15 cellular contexts compared by ENCODE assay signal in genomic region chr17:33169580-33170285, GRCh38.
DNase-seq lines count a peak whose midpoint lies in the region; ATAC-seq and TF ChIP-seq lines count a peak whose summit lies in the region.
"Had no signal": no experiment of that assay in that cellular context is flagged by ENCODE, and none has a peak within 500 bp of the region (broad histone marks: within the 10 kb centered on the region; RNA-seq: fewer than 3 reads in every experiment).

No MANE protein-coding gene starts in this region.

- H3K36me3 ChIP-seq in Panc1 (ENCODE audit: control insufficient read depth, insufficient read depth, low read length) (no peaks in the 10 kb centered on the region), ovary (no peaks in the 10 kb centered on the region)
- H3K36me3 ChIP-seq: right atrium auricular region had no signal

- POLR2A ChIA-PET in Panc1 (lab: Charles Lee) = no interaction called here

- H3K27me3 ChIP-seq in Panc1 (ENCODE audit: control insufficient read depth, insufficient read depth, low read length) = no peaks in the 10 kb centered on the region
- no peaks in the 10 kb centered on the region for H3K27me3 ChIP-seq in ovary
- H3K27me3 ChIP-seq: body of pancreas, right atrium auricular region had no signal

- in situ Hi-C loops in Panc1 (cut with HindIII; ENCODE audit: low pct_unique_long_range_greater_than_20kb, low sequenced_read_pairs) = no loop called here

- 43 to 53% (median 46%) methylated on average over 6 of the region's 6 CpGs for WGBS in ovary, 3 donors

- intact Hi-C loops in Panc1 (cut with micrococcal nuclease; ENCODE audit: unreplicated experiment) (no loop called here), ovary (cut with DNase I) (no loop called here)

- H3K9me3 ChIP-seq in Panc1 (ENCODE audit: control insufficient read depth, insufficient read depth, low read depth, low read length) (no peaks in the 10 kb centered on the region), ovary (no peaks in the 10 kb centered on the region)
- H3K9me3 ChIP-seq: body of pancreas, right atrium auricular region had no signal

- peaks cover 14% of the 10 kb centered on the region; the same call in 1 of the 2 replicates for H3K4me1 ChIP-seq in Panc1 (ENCODE audit: control insufficient read depth, insufficient read depth, low read length)
- H3K4me1 ChIP-seq in ovary (ENCODE audit: insufficient read depth) = no peaks in the 10 kb centered on the region
- H3K4me1 ChIP-seq: body of pancreas had no signal

- TF ChIP-seq EP300 in ovary (IDR thresholded peaks at IDR 0.05) = no peak

- peak; percentile 60 for DNase-seq in EH (ENCODE audit: low read depth)
- DNase-seq in Panc1 (ENCODE audit: low read depth, low spot score) = peak; percentile 42
- DNase-seq in fibroblast of the aortic adventitia (ENCODE audit: low read depth) = peak; percentile 50
- DNase-seq in stromal cell of bone marrow (ENCODE audit: low read depth) = peak; percentile 18
- DNase-seq in activated CD4-positive, alpha-beta T cell treated with anti-CD3 and anti-CD28 coated beads for 1 hour = no peak
- no peak for DNase-seq in ovary
- DNase-seq in central memory CD4-positive, alpha-beta T cell = no peak
- DNase-seq: activated gamma-delta T cell treated with Interleukin-2 at 50 U/mL for 16 hours; body of pancreas; CD8-positive, alpha-beta T cell; dorsolateral prefrontal cortex; NCI-H2107; NCI-H774 had no signal

- peak overlapping the region; percentile 71 for H3K27ac ChIP-seq in Panc1 (ENCODE audit: low read length)
- no peak overlapping the region for H3K27ac ChIP-seq in ovary
- H3K27ac ChIP-seq: body of pancreas, dorsolateral prefrontal cortex, right atrium auricular region had no signal

- no TSS peak for BruUV-seq in Panc1 (replicated peaks; lab: Mats Ljungman, UMichigan)

- TF ChIP-seq CTCF in Panc1 (IDR thresholded peaks at IDR 0.05) (no peak), fibroblast of the aortic adventitia (IDR thresholded peaks at IDR 0.05; ENCODE audit: insufficient read depth, low read length) (no peak), ovary (IDR thresholded peaks at IDR 0.05) (no peak)

- TF ChIP-seq POLR2A in ovary (IDR thresholded peaks at IDR 0.05) = no peak

- CTCF ChIA-PET in Panc1 (lab: Charles Lee) = interaction anchor here (0.6 kb wide), 1 partner anchor 115 kb away, joined by 3 read pairs; no protein-coding TSS in a partner anchor

- ATAC-seq in Panc1 = peak; percentile 92
- ATAC-seq: activated CD4-positive, CD25-positive, alpha-beta regulatory T cell treated with anti-CD3 and anti-CD28 coated beads, Interleukin-2, amount 50 U/mL, for 24 hours; body of pancreas; CD8-positive, alpha-beta T cell had no signal

- H3K4me3 ChIP-seq in Panc1 (ENCODE audit: low read depth in 2 of 2, low read length in 2 of 2) (no peak overlapping the region), fibroblast of the aortic adventitia (ENCODE audit: low read depth, low read length) (no peak overlapping the region), ovary (no peak overlapping the region)
- H3K4me3 ChIP-seq: body of pancreas, dorsolateral prefrontal cortex, right atrium auricular region had no signal

Comparison
In these comparisons a context has a peak if more than half of its experiments do, and no peak if none do; other contexts are left out.
1. DNase-seq: peak in EH (single experiment), Panc1 (single experiment), fibroblast of the aortic adventitia (single experiment) and stromal cell of bone marrow (single experiment); none in activated CD4-positive, alpha-beta T cell treated with anti-CD3 and anti-CD28 coated beads for 1 hour (single experiment), ovary (0 of 5) and central memory CD4-positive, alpha-beta T cell (single experiment).